8 cellular contexts compared by ENCODE assay signal in the genomic region with DNA sequence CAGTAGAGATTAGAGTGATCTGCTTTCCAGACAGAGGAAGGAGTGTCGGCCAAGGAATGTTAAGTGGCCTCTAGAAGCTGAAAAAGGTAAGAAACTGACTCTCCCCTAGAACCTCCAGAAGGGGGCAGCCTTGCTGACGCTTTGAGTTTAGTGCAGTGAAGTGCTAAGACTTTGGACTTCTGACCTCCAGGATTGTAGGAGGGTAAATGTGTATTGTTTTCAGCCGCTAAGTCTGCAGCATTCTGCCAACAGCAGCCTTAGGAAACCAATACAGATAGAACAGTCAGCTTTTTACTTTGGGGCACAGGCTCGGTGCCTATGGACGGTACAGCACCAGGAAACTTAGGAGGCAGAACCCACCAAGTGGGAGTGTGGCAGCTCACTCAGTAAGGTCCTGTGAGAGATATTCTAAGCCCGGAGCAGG. TPM values are rescaled to one million over a fixed set of nuclear protein-coding genes. Genes with fewer than 3 reads are reported as not detected.
DNase-seq lines count a peak whose midpoint lies in the region; FAIRE-seq and TF ChIP-seq lines count a peak whose summit lies in the region.

No MANE protein-coding gene starts in this region.

- H3K9me3 ChIP-seq in OCI-LY3 (ENCODE audit: insufficient read depth, low read length), result peaks cover 7% of the 10 kb centered on the region; the same call in 1 of the 2 replicates
- H3K9me3 ChIP-seq in adipocyte (ENCODE audit: control insufficient read depth, low read length), result no peaks in the 10 kb centered on the region

- H3K9ac ChIP-seq in OCI-LY3 (ENCODE audit: low read length), result no peak overlapping the region
- H3K9ac ChIP-seq in adipocyte (ENCODE audit: low read length), result peak overlapping the region; percentile 19

- DNase-seq in AG20443 (ENCODE audit: low spot score) (peak; percentile 55), GM12891 (ENCODE audit: insufficient read length, low spot score) (no peak), adipocyte (ENCODE audit: low read depth) (peak; percentile 71), iPS-NIHi11 (ENCODE audit: low spot score) (peak; percentile 66), GM19238 (ENCODE audit: insufficient read length, low spot score) (no peak)
- DNase-seq in stimulated activated CD4-positive, alpha-beta T cell treated with anti-CD3 and anti-CD28 coated beads, Interleukin-1b, Interleukin-23, amount 100 ng/mL, for 48 hours, result peak; percentile 40
- DNase-seq in NK-92 treated with Interleukin-12 subunit alpha and Interleukin-12 subunit beta, amount 100 ng/mL, for 24 hours (lab: John Stamatoyannopoulos, UW), result no peak

- H3K4me3 ChIP-seq in OCI-LY3 (ENCODE audit: low read length) (no peak overlapping the region), adipocyte (ENCODE audit: low read length) (no peak overlapping the region)

- H3K4me1 ChIP-seq in OCI-LY3 (ENCODE audit: low read length), result peaks cover 19% of the 10 kb centered on the region
- H3K4me1 ChIP-seq in adipocyte (ENCODE audit: control insufficient read depth, insufficient read depth, low read length), result peaks cover 19% of the 10 kb centered on the region

- H3K36me3 ChIP-seq in OCI-LY3 (replicated peaks; ENCODE audit: low read depth, low read length) (peaks cover 42% of the 10 kb centered on the region), adipocyte (ENCODE audit: control insufficient read depth, insufficient read depth, low read length, severe bottlenecking) (no peaks in the 10 kb centered on the region)

- no peak for TF ChIP-seq POLR2A in GM12891 (IDR thresholded peaks at IDR 0.05; ENCODE audit: low read depth, low read length)

- H3K4me2 ChIP-seq in OCI-LY3 (ENCODE audit: low read length), result peak overlapping the region; percentile 22; the same call in 1 of the 2 replicates

- H2AFZ ChIP-seq in OCI-LY3 (ENCODE audit: low read depth, low read length), result no peak overlapping the region

- FAIRE-seq in GM12891 (lab: Jason Lieb, UNC), result peak; percentile 26

- H4K20me1 ChIP-seq in OCI-LY3 (ENCODE audit: insufficient read depth, low read length), result no peaks in the 10 kb centered on the region

- no peaks in the 10 kb centered on the region for H3K27me3 ChIP-seq in OCI-LY3 (ENCODE audit: low read depth, low read length)
- no peaks in the 10 kb centered on the region for H3K27me3 ChIP-seq in adipocyte (replicated peaks; ENCODE audit: control insufficient read depth, insufficient read depth, low read length)

- peaks cover 37% of the 10 kb centered on the region for H3K79me2 ChIP-seq in OCI-LY3 (ENCODE audit: low read length)

- peak overlapping the region; percentile 17; the same call in 1 of the 2 replicates for H3K27ac ChIP-seq in OCI-LY3 (ENCODE audit: low read length)

- TF ChIP-seq CTCF in OCI-LY3 (IDR thresholded peaks at IDR 0.05; ENCODE audit: low read depth, low read length), result peak; percentile 95

TF ChIP-seq in GM12891, 5 proteins besides CTCF, POLR2A, EP300 and RAD21:
- TF ChIP-seq PAX5 (IDR thresholded peaks at IDR 0.05; ENCODE audit: insufficient read depth, low read length, severe bottlenecking) (no peak), POLR2AphosphoS5 (IDR thresholded peaks at IDR 0.05; ENCODE audit: low read depth, low read length) (no peak), POU2F2 (IDR thresholded peaks at IDR 0.05; ENCODE audit: low read depth, low read length) (no peak), TAF1 (IDR thresholded peaks at IDR 0.05; ENCODE audit: low read depth, low read length) (no peak), SPI1 (IDR thresholded peaks at IDR 0.05; ENCODE audit: low read depth, low read length) (no peak)
TF ChIP-seq in GM12891: peak in this region for 0.

RNA-seq across cellular contexts. Expression of a gene that starts 3.6 kb away (rescaled TPM):
- polyA plus RNA-seq in GM12891 (2012; ENCODE audit: low read depth, missing spikeins), result 41.0 TPM

RNA-seq across cellular contexts. Expression of a gene that starts 20.8 kb away (rescaled TPM):
- 19.5 TPM for polyA plus RNA-seq in GM12891 (2012; ENCODE audit: low read depth, missing spikeins)

Comparison
In these comparisons a context has a peak if more than half of its experiments do, and no peak if none do; other contexts are left out.
1. DNase-seq: peak in AG20443 (single experiment), adipocyte (single experiment), iPS-NIHi11 (single experiment) and stimulated activated CD4-positive, alpha-beta T cell treated with anti-CD3 and anti-CD28 coated beads, Interleukin-1b, Interleukin-23, amount 100 ng/mL, for 48 hours (single experiment); none in GM12891 (single experiment), NK-92 treated with Interleukin-12 subunit alpha and Interleukin-12 subunit beta, amount 100 ng/mL, for 24 hours (single experiment) and GM19238 (single experiment).